ENCODE assay signal across 8 cellular contexts in the genomic region with DNA sequence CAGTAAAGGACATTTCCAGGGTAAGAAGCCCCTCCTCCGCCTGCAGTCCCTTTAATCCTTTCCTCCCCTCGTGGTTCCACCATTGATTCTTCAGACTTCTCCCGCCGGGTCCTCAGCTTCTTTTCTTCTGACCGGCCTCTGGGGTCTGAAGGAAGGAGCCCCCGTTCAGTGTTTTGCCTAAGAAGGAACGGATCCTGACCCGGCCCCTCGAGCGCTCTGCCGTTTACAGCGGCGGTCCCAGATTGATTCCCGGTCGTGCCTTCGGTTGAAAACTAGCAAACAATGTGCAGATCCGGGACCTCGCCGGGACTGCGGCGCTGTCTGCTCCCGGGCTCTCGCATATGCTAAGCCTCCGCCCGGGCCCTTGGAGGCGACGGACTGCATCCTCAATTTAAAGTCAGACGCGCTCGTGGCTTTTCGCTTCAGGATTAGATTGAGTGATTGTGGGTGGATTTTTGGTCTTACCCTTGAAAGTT. TPM values are rescaled to one million over a fixed set of nuclear protein-coding genes. Genes with fewer than 3 reads are reported as not detected.
A peak's percentile ranks its signal among the peaks of the same experiment; 100 is the strongest.
DNase-seq lines count a peak whose midpoint lies in the region; ATAC-seq and TF ChIP-seq lines count a peak whose summit lies in the region.

No MANE protein-coding gene starts in this region.

- peaks cover 0 to 11% (median 4%) of the 10 kb centered on the region in 7 donors for H3K9me3 Mint-ChIP-seq in CD4-positive, CD25-positive, alpha-beta regulatory T cell

- H3K27me3 Mint-ChIP-seq in CD4-positive, CD25-positive, alpha-beta regulatory T cell, result no peaks in the 10 kb centered on the region

- no peak for TF ChIP-seq POLR2A in lower leg skin (IDR thresholded peaks at IDR 0.05)

- peaks cover 4% of the 10 kb centered on the region for H3K36me3 ChIP-seq in CD4-positive, CD25-positive, alpha-beta regulatory T cell (ENCODE audit: control insufficient read depth, insufficient read depth, low read length)
- H3K36me3 ChIP-seq in H7 (replicated peaks; ENCODE audit: control insufficient read depth, insufficient read depth, low read length), result no peaks in the 10 kb centered on the region

- peaks cover 10% of the 10 kb centered on the region for H3K36me3 Mint-ChIP-seq in CD4-positive, CD25-positive, alpha-beta regulatory T cell

- peak overlapping the region; percentile 94 to 97 (median 96) for H3K4me3 Mint-ChIP-seq in CD4-positive, CD25-positive, alpha-beta regulatory T cell

- H3K9me3 ChIP-seq in CD4-positive, CD25-positive, alpha-beta regulatory T cell (ENCODE audit: control insufficient read depth in 2 of 2, low read length in 2 of 2), result peaks cover 4% of the 10 kb centered on the region in 2 experiments

- peaks cover 57% of the 10 kb centered on the region for H3K4me1 ChIP-seq in CD4-positive, CD25-positive, alpha-beta regulatory T cell (ENCODE audit: control insufficient read depth, insufficient read depth, low read length, poor library complexity, severe bottlenecking)

- H3K27ac Mint-ChIP-seq in CD4-positive, CD25-positive, alpha-beta regulatory T cell, result peak overlapping the region; percentile 98

- H3K27ac ChIP-seq in CD4-positive, CD25-positive, alpha-beta regulatory T cell (ENCODE audit: insufficient read depth, low read length, poor library complexity, severe bottlenecking), result peak overlapping the region; percentile 90

- peaks cover 41 to 72% (median 60%) of the 10 kb centered on the region in 4 donors for H3K4me1 Mint-ChIP-seq in CD4-positive, CD25-positive, alpha-beta regulatory T cell

- H3K4me3 ChIP-seq in CD4-positive, CD25-positive, alpha-beta regulatory T cell (ENCODE audit: low read depth, low read length), result peak overlapping the region; percentile 94
- H3K4me3 ChIP-seq in H7 (ENCODE audit: insufficient read depth, low read depth, low read length) (peak overlapping the region; percentile 95), lower leg skin (ENCODE audit: low read depth, poor library complexity, severe bottlenecking) (peak overlapping the region; percentile 85)

- DNase-seq in CD4-positive, CD25-positive, alpha-beta regulatory T cell, result peak in 2 of 3 donors; percentile 11 to 71
- DNase-seq in H7 (peak; percentile 60), NCI-H2227 (lab: John Stamatoyannopoulos, UW; ENCODE audit: unreplicated experiment) (peak; percentile 68), ecto neural progenitor cell (ENCODE audit: low spot score) (peak; percentile 72), lower leg skin (ENCODE audit: low spot score in 2 of 2) (peak; percentile 39 to 92)
- peak; percentile 40 for DNase-seq in activated CD4-positive, alpha-beta T cell treated with anti-CD3 and anti-CD28 coated beads, Interleukin-2, amount 50 U/mL, for 1 hour
- DNase-seq in stimulated activated CD4-positive, alpha-beta T cell treated with anti-CD3 and anti-CD28 coated beads, Interleukin-4, amount 100 ng/mL, for 24 hours, result peak; percentile 51

- no peaks in the 10 kb centered on the region for H3K27me3 ChIP-seq in CD4-positive, CD25-positive, alpha-beta regulatory T cell (ENCODE audit: control insufficient read depth, insufficient read depth, low read length)
- H3K27me3 ChIP-seq in H7 (ENCODE audit: control insufficient read depth, insufficient read depth, low read length), result no peaks in the 10 kb centered on the region

- TF ChIP-seq CTCF in lower leg skin (IDR thresholded peaks at IDR 0.05), result no peak

- ATAC-seq in CD4-positive, CD25-positive, alpha-beta regulatory T cell (ENCODE audit: low read depth in 2 of 2), result no peak
- ATAC-seq in GM18873 (IDR thresholded peaks at IDR 0.05; ENCODE audit: low FRiP score, unreplicated experiment), result no peak

- intact Hi-C loops in lower leg skin (cut with DNase I; ENCODE audit: low total_unique reads), result no loop called here

- WGBS in lower leg skin, 2 donors, result 0% methylated on average over 31 of the region's 31 CpGs

RNA-seq across cellular contexts. Expression of a gene that starts 0.5 kb away (rescaled TPM):
- 65.1 TPM for total RNA-seq in CD4-positive, CD25-positive, alpha-beta regulatory T cell
- 10 to 100 TPM; 41.2 to 47.2 (median 43.1) TPM for polyA plus RNA-seq in CD4-positive, CD25-positive, alpha-beta regulatory T cell
- 62.6 and 72.8 TPM in 2 replicates for total RNA-seq in H7 (2014; rRNA removed; shearing (Covaris generic))
- 10 to 100 TPM in 2 of 4 donors, 1 to 10 TPM in 2; 8.0 to 16.0 (median 10.5) TPM for total RNA-seq in lower leg skin

RNA-seq across cellular contexts. Expression of a gene that starts 0.6 kb away (rescaled TPM):
- total RNA-seq in CD4-positive, CD25-positive, alpha-beta regulatory T cell, result 24.2 TPM
- 10 to 100 TPM; 13.4 to 20.9 (median 16.3) TPM for polyA plus RNA-seq in CD4-positive, CD25-positive, alpha-beta regulatory T cell
- total RNA-seq in H7 (2014; rRNA removed; shearing (Covaris generic)), result 10.7 and 18.8 TPM in 2 replicates
- total RNA-seq in lower leg skin, result 10 to 100 TPM; 13.6 to 37.2 (median 25.0) TPM

RNA-seq across cellular contexts. Expression of a gene that starts 57.3 kb away (rescaled TPM):
- total RNA-seq in CD4-positive, CD25-positive, alpha-beta regulatory T cell, result 1.2 TPM
- polyA plus RNA-seq in CD4-positive, CD25-positive, alpha-beta regulatory T cell, result 1 to 10 TPM in 1 of 4 donors, under 1 TPM in 2, not detected in 1; 0.21 to 1.5 (median 0.30) TPM
- 2.1 and 4.8 TPM in 2 replicates for total RNA-seq in H7 (2014; rRNA removed; shearing (Covaris generic))
- total RNA-seq in lower leg skin, result 1 to 10 TPM in 2 of 4 donors, under 1 TPM in 2; 0.30 to 2.1 (median 1.0) TPM
